In the genomic region with DNA sequence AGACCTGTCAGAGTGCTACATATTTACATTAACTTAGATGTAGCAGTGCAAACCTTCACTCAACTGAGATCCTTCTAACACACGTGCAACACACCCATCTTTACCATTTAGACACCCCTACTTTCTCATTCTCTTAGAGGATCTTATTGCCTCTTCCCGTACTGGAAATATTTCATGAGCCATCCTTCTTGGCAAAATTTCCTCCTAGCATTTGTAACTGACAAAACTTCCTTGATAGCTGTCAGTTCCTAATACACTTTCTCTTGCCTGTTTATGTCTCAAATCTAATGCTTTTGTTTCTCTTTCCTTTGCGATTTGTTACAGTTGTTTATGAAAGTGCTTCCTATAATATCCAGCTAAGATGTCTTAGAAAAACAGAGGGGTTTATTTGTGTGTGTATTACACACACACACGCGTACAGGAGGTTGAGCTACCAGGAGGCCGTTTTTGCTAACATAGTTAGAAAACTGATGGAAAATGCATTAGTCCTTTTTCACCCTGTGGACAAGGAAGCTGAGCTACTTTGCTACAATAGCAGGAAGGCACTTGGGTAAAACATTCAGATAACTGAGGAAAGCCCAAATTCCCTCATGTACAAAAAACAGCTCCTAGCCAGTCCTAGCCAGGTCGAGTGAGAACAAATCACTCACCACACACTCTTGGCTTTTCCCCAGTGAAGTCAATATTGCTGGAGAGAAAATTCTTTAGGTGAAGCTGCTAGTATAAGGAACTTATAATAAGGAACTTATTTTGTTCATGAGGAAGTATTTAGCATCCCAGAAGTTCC, we compare ENCODE assay signal across 14 cellular contexts.
DNase-seq lines count a peak whose midpoint lies in the region; ATAC-seq, FAIRE-seq and TF ChIP-seq lines count a peak whose summit lies in the region.
"Had no signal": no experiment of that assay in that cellular context is flagged by ENCODE, and none has a peak within 500 bp of the region (broad histone marks: within the 10 kb centered on the region; RNA-seq: fewer than 3 reads in every experiment).

No MANE protein-coding gene starts in this region.

- H3K9me3 Mint-ChIP-seq in activated T-helper 1 cell treated with anti-CD3 and anti-CD28 coated beads, Interleukin-12 subunit alpha, Interleukin-12 subunit beta, Interleukin-2, Interleukin-4 antibody, amounts not matched to agents 30 ng/mL and 10 ng/mL and 1 ng/mL, durations not matched to agents 14 hours and 24 hours and 36 hours: no peaks in the 10 kb centered on the region
- H3K9me3 Mint-ChIP-seq: H9 had no signal

- H3K27ac Mint-ChIP-seq in activated T-helper 1 cell treated with anti-CD3 and anti-CD28 coated beads, Interleukin-12 subunit alpha, Interleukin-12 subunit beta, Interleukin-2, Interleukin-4 antibody, amounts not matched to agents 30 ng/mL and 10 ng/mL and 1 ng/mL, durations not matched to agents 14 hours and 24 hours and 36 hours: peak overlapping the region; percentile 85
- H3K27ac Mint-ChIP-seq: H9 had no signal

- no peak for TF ChIP-seq EP300 in HepG2 (IDR thresholded peaks at IDR 0.05; ENCODE audit: low read depth in 2 of 2, low read length in 2 of 2)
- no peak for TF ChIP-seq EP300 in HepG2 (CRISPR knock-in tag; IDR thresholded peaks at IDR 0.05; ENCODE audit: borderline replicate concordance)

- no peak overlapping the region for H3K4me2 ChIP-seq in HepG2 (ENCODE audit: low read depth, low read length)

- H3K27me3 ChIP-seq in liver (ENCODE audit: control insufficient read depth in 4 of 4, insufficient read depth in 4 of 4, low read length in 3 of 4) (no peaks in the 10 kb centered on the region), HepG2 (ENCODE audit: control insufficient read depth in 1 of 2, insufficient read depth in 2 of 2, low read length in 2 of 2) (no peaks in the 10 kb centered on the region), left ventricle myocardium inferior (ENCODE audit: low read depth) (no peaks in the 10 kb centered on the region), uterus (no peaks in the 10 kb centered on the region)
- H3K27me3 ChIP-seq: sigmoid colon had no signal

- POLR2A ChIA-PET in HepG2 (lab: Yijun Ruan, JAX): no interaction called here

- H4K20me1 ChIP-seq in HepG2 (ENCODE audit: insufficient read depth, low read length): no peaks in the 10 kb centered on the region

- ATAC-seq in HepG2 (no peak), HG03095 (IDR thresholded peaks at IDR 0.05; ENCODE audit: unreplicated experiment) (no peak)

- H3K79me2 ChIP-seq in HepG2 (ENCODE audit: insufficient read depth, low read length): no peaks in the 10 kb centered on the region

- TF ChIP-seq CTCF in liver (IDR thresholded peaks at IDR 0.05; ENCODE audit: low read depth, low read length, missing input control) (no peak), HepG2 (CRISPR knock-in tag; IDR thresholded peaks at IDR 0.05) (no peak), left ventricle myocardium inferior (IDR thresholded peaks at IDR 0.05; ENCODE audit: borderline replicate concordance) (no peak), uterus (IDR thresholded peaks at IDR 0.05) (no peak)

- BruUV-seq in HepG2 (replicated peaks; lab: Mats Ljungman, UMichigan): no TSS peak

- no peaks in the 10 kb centered on the region for H3K27me3 Mint-ChIP-seq in activated T-helper 1 cell treated with anti-CD3 and anti-CD28 coated beads, Interleukin-12 subunit alpha, Interleukin-12 subunit beta, Interleukin-2, Interleukin-4 antibody, amounts not matched to agents 30 ng/mL and 10 ng/mL and 1 ng/mL, durations not matched to agents 14 hours and 24 hours and 36 hours (ENCODE audit: insufficient read depth)

- intact Hi-C loops in HepG2 (cut with micrococcal nuclease; ENCODE audit: unreplicated experiment) (loop anchor here (10.0 kb wide), 1 partner anchor 66 kb away; no protein-coding TSS in a partner anchor), left ventricle myocardium inferior (cut with micrococcal nuclease) (no loop called here), uterus (cut with DNase I; ENCODE audit: low total_unique reads) (no loop called here)
- intact Hi-C loops in activated T-helper 1 cell treated with anti-CD3 and anti-CD28 coated beads, Interleukin-12 subunit alpha, Interleukin-12 subunit beta, Interleukin-2, Interleukin-4 antibody, amounts not matched to agents 30 ng/mL and 10 ng/mL and 1 ng/mL, durations not matched to agents 14 hours and 24 hours and 36 hours (cut with micrococcal nuclease): loop anchor here (1.0 to 5.0 kb wide), 7 partner anchors 11 to 328 kb away; no protein-coding TSS in a partner anchor

- no peak for TF ChIP-seq POLR2A in HepG2 (IDR thresholded peaks at IDR 0.05; ENCODE audit: insufficient read depth in 1 of 2, low read depth in 2 of 2, low read length in 2 of 2)
- no peak for TF ChIP-seq POLR2A in uterus (IDR thresholded peaks at IDR 0.05)

- no peak for FAIRE-seq in HepG2 (lab: Jason Lieb, UNC)

- peaks cover 0 to 2% (median under 1%) of the 10 kb centered on the region in 4 donors for H3K36me3 ChIP-seq in liver (ENCODE audit: control insufficient read depth in 4 of 4, insufficient read depth in 3 of 4, low read depth in 1 of 4, low read length in 3 of 4)
- peaks cover 1 to 15% of the 10 kb centered on the region in 2 experiments; a peak in 3 of 5 replicates for H3K36me3 ChIP-seq in HepG2 (replicated peaks in 1 of 2; ENCODE audit: control insufficient read depth in 1 of 2, insufficient read depth in 2 of 2, low read length in 2 of 2)
- H3K36me3 ChIP-seq in left ventricle myocardium inferior: no peaks in the 10 kb centered on the region
- H3K36me3 ChIP-seq in uterus: no peaks in the 10 kb centered on the region

- H3K9me3 ChIP-seq in liver (ENCODE audit: control insufficient read depth in 4 of 4, low read length in 3 of 4) (no peaks in the 10 kb centered on the region), HepG2 (ENCODE audit: low read length) (no peaks in the 10 kb centered on the region), left ventricle myocardium inferior (replicated peaks) (no peaks in the 10 kb centered on the region), uterus (no peaks in the 10 kb centered on the region)
- H3K9me3 ChIP-seq: sigmoid colon had no signal

- TF ChIP-seq RAD21 in liver (IDR thresholded peaks at IDR 0.05) (no peak), HepG2 (CRISPR knock-in tag; IDR thresholded peaks at IDR 0.05) (no peak)

- WGBS in liver: 67% methylated on average over 7 of the region's 7 CpGs
- WGBS in HepG2 (ENCODE audit: low lambda C conversion rate): 73% methylated on average over 7 of the region's 7 CpGs

- in situ Hi-C loops in HepG2 (cut with HindIII; ENCODE audit: extremely low pct_ligation_motif_present, low pct_unique_long_range_greater_than_20kb): no loop called here

- CTCF ChIA-PET in HepG2 (lab: Yijun Ruan, JAX; ENCODE audit: low intra/inter-chr PET ratio, low total read pairs): no interaction called here

- H2AFZ ChIP-seq in HepG2 (ENCODE audit: low read length): no peak overlapping the region

- DNase-seq in HepG2 (ENCODE audit: low spot score) (no peak), left ventricle myocardium inferior (no peak), uterus (no peak), NCI-H2171 treated with DMSO at 0.1 percent for 48 hours (lab: John Stamatoyannopoulos, UW) (no peak)
- no peak for DNase-seq in activated T-helper 1 cell treated with anti-CD3 and anti-CD28 coated beads, Interleukin-12 subunit alpha, Interleukin-12 subunit beta, Interleukin-2, Interleukin-4 antibody, amounts not matched to agents 30 ng/mL and 10 ng/mL and 1 ng/mL, durations not matched to agents 14 hours and 24 hours and 36 hours (ENCODE audit: low spot score)
- DNase-seq in stimulated activated CD4-positive, alpha-beta T cell treated with anti-CD3 and anti-CD28 coated beads, Interleukin-1b, Interleukin-23, amount 100 ng/mL, for 48 hours: no peak
- DNase-seq: activated CD4-positive, CD25-positive, alpha-beta regulatory T cell; effector memory CD4-positive, alpha-beta T cell; H9; Kasumi-1; sigmoid colon had no signal

- H3K9ac ChIP-seq in liver (ENCODE audit: low read depth in 1 of 2, low read length in 2 of 2): peak overlapping the region in 1 of 2 donors; percentile 3
- no peak overlapping the region for H3K9ac ChIP-seq in HepG2 (ENCODE audit: insufficient read depth, low read depth, low read length)

- H3K4me3 ChIP-seq in liver (ENCODE audit: low read depth in 1 of 3, low read length in 3 of 3): no peak overlapping the region
- H3K4me3 ChIP-seq in HepG2 (replicated peaks in 1 of 3; ENCODE audit: insufficient read depth in 1 of 3, low read depth in 2 of 3, low read length in 3 of 3): no peak overlapping the region
- no peak overlapping the region for H3K4me3 ChIP-seq in left ventricle myocardium inferior
- H3K4me3 ChIP-seq in uterus: no peak overlapping the region
- H3K4me3 ChIP-seq: sigmoid colon had no signal

- H3K27ac ChIP-seq in liver (ENCODE audit: low read depth in 1 of 2, low read length in 2 of 2): peak overlapping the region; percentile 16 to 32
- H3K27ac ChIP-seq in HepG2 (ENCODE audit: extremely low read length, insufficient read depth, low read length): no peak overlapping the region
- H3K27ac ChIP-seq in left ventricle myocardium inferior (replicated peaks): peak overlapping the region; percentile 82
- H3K27ac ChIP-seq in uterus: peak overlapping the region; percentile 28 to 52
- H3K27ac ChIP-seq: RWPE1 had no signal

- H3K4me1 Mint-ChIP-seq in activated T-helper 1 cell treated with anti-CD3 and anti-CD28 coated beads, Interleukin-12 subunit alpha, Interleukin-12 subunit beta, Interleukin-2, Interleukin-4 antibody, amounts not matched to agents 30 ng/mL and 10 ng/mL and 1 ng/mL, durations not matched to agents 14 hours and 24 hours and 36 hours (ENCODE audit: low read depth): peaks cover 84% of the 10 kb centered on the region

- H3K4me3 Mint-ChIP-seq in activated T-helper 1 cell treated with anti-CD3 and anti-CD28 coated beads, Interleukin-12 subunit alpha, Interleukin-12 subunit beta, Interleukin-2, Interleukin-4 antibody, amounts not matched to agents 30 ng/mL and 10 ng/mL and 1 ng/mL, durations not matched to agents 14 hours and 24 hours and 36 hours: peak overlapping the region; percentile 0
- H3K4me3 Mint-ChIP-seq: H9 had no signal

- H3K36me3 Mint-ChIP-seq in activated T-helper 1 cell treated with anti-CD3 and anti-CD28 coated beads, Interleukin-12 subunit alpha, Interleukin-12 subunit beta, Interleukin-2, Interleukin-4 antibody, amounts not matched to agents 30 ng/mL and 10 ng/mL and 1 ng/mL, durations not matched to agents 14 hours and 24 hours and 36 hours (ENCODE audit: low read depth): peaks cover 63% of the 10 kb centered on the region

- H3K4me1 ChIP-seq in liver (ENCODE audit: control insufficient read depth in 4 of 4, insufficient read depth in 4 of 4, low read length in 3 of 4) (peaks cover 6 to 31% (median 22%) of the 10 kb centered on the region in 4 donors), HepG2 (ENCODE audit: insufficient read depth, low read length) (no peaks in the 10 kb centered on the region), left ventricle myocardium inferior (peaks cover 40% of the 10 kb centered on the region), uterus (no peaks in the 10 kb centered on the region)
- H3K4me1 ChIP-seq: sigmoid colon had no signal

TF ChIP-seq in liver, 16 proteins besides CTCF, POLR2A, EP300 and RAD21 (continues in another document):
- TF ChIP-seq GABPA (IDR thresholded peaks at IDR 0.05 in 1 of 2, conservative IDR thresholded peaks at IDR 0.05 in 1 of 2): no peak
- no peak for TF ChIP-seq FOXA1 (IDR thresholded peaks at IDR 0.05)

Comparison
In these comparisons a context has a peak if more than half of its experiments do, and no peak if none do; other contexts are left out.
1. intact Hi-C loops: an anchor here in HepG2 (10.0 kb wide) and activated T-helper 1 cell treated with anti-CD3 and anti-CD28 coated beads, Interleukin-12 subunit alpha, Interleukin-12 subunit beta, Interleukin-2, Interleukin-4 antibody, amounts not matched to agents 30 ng/mL and 10 ng/mL and 1 ng/mL, durations not matched to agents 14 hours and 24 hours and 36 hours (1.0 to 5.0 kb wide); none called in left ventricle myocardium inferior and uterus.